ENCODE assay signal across 9 cellular contexts in the genomic region with DNA sequence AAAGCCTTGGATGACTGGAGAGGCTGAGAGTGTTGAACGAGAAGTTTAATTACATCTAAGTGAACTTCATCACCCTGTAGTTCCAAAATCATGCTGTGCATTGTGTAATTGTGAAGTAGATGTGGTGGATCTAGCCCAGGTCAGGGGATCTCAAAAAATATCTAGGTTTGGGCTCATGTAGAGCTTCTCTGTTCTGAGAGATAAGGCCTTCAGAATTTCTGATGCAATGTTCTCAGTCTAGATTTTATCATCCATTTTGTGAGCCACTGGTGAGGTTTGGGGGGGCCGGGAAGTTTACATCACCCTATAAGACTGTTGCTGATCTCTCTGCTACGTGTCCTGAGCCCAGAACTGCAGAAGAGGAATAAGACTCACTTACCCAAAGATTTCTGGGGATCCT.
"Had no signal": no experiment of that assay in that cellular context is flagged by ENCODE, and none has a peak within 500 bp of the region (broad histone marks: within the 10 kb centered on the region; RNA-seq: fewer than 3 reads in every experiment).

No MANE protein-coding gene starts in this region.

- H3K4me3 Mint-ChIP-seq: GM23338, H9 had no signal

- FAIRE-seq: H1, H54, HTR-8/SVneo had no signal

- H3K27ac ChIP-seq: KMS-11 had no signal

- H3K4me3 ChIP-seq: GM23338 had no signal

- H3K9ac ChIP-seq: KMS-11 had no signal

- ATAC-seq: GM23338 had no signal

- H3K27ac Mint-ChIP-seq: GM23338, H9 had no signal

- H3K4me2 ChIP-seq: GM23338, KMS-11 had no signal

- H2AFZ ChIP-seq: GM23338 had no signal

- H3K4me1 Mint-ChIP-seq: GM23338 had no signal

- DNase-seq: H9, HCEC 1CT, IMR-90, KBM-7 had no signal
